In the genomic region with DNA sequence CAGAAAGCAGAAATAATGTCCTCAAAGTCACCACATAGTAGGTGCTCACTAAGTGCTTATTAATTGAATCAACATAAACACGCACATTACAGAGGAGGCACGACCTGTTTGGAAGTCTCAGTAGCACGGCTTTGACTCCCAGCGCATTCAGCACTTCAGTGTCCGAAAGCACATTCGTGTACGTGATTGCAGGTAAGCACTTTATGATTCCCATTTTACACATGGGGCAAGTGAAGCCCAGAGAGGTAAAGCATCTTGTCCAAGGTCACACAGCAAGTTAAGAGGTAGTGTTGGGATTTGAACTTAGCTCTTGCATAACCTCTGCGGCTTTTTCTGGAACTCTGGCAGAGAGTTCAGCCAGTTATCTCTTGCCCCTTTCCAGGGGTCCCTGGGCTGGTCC, we compare ENCODE assay signal across 19 cellular contexts.
"Had no signal": no experiment of that assay in that cellular context is flagged by ENCODE, and none has a peak within 500 bp of the region (broad histone marks: within the 10 kb centered on the region; RNA-seq: fewer than 3 reads in every experiment).

No MANE protein-coding gene starts in this region.

- H3K27me3 ChIP-seq: pancreas, upper lobe of left lung, uterus had no signal

- DNase-seq: effector memory CD4-positive, alpha-beta T cell; gastrocnemius medialis; heart right ventricle; immature natural killer cell; kidney; left cardiac atrium; left ventricle myocardium inferior; lower lobe of right lung; natural killer cell; nucleus accumbens; stimulated activated CD4-positive, alpha-beta T cell treated with anti-CD3 and anti-CD28 coated beads, Interleukin-2, amount 100 ng/mL, for 48 hours; stimulated activated naive CD8-positive, alpha-beta T cell treated with anti-CD3 and anti-CD28 coated beads, Interleukin-15, Interleukin-2, amounts not matched to agents 100 U/mL and 50 U/mL, for 24 hours; tibial artery; uterus had no signal

- H3K36me3 ChIP-seq: esophagus muscularis mucosa, gastrocnemius medialis, heart right ventricle, left ventricle myocardium inferior, lower lobe of right lung, pancreas, suprapubic skin, tibial artery, upper lobe of left lung, uterus had no signal

- H3K4me3 ChIP-seq: esophagus muscularis mucosa, gastrocnemius medialis, heart right ventricle, left ventricle myocardium inferior, lower lobe of right lung, pancreas, smooth muscle cell, suprapubic skin, tibial artery, upper lobe of left lung, uterus had no signal

- H3K4me2 ChIP-seq: smooth muscle cell had no signal

- H3K27ac ChIP-seq: esophagus muscularis mucosa, gastrocnemius medialis, heart right ventricle, left ventricle myocardium inferior, lower lobe of right lung, pancreas, suprapubic skin, tibial artery, upper lobe of left lung, uterus had no signal

- H3K4me1 ChIP-seq: esophagus muscularis mucosa, gastrocnemius medialis, heart right ventricle, left ventricle myocardium inferior, lower lobe of right lung, suprapubic skin, tibial artery, uterus had no signal

- H3K9me3 ChIP-seq: gastrocnemius medialis, lower lobe of right lung, pancreas, suprapubic skin, upper lobe of left lung, uterus had no signal
